In the genomic region with DNA sequence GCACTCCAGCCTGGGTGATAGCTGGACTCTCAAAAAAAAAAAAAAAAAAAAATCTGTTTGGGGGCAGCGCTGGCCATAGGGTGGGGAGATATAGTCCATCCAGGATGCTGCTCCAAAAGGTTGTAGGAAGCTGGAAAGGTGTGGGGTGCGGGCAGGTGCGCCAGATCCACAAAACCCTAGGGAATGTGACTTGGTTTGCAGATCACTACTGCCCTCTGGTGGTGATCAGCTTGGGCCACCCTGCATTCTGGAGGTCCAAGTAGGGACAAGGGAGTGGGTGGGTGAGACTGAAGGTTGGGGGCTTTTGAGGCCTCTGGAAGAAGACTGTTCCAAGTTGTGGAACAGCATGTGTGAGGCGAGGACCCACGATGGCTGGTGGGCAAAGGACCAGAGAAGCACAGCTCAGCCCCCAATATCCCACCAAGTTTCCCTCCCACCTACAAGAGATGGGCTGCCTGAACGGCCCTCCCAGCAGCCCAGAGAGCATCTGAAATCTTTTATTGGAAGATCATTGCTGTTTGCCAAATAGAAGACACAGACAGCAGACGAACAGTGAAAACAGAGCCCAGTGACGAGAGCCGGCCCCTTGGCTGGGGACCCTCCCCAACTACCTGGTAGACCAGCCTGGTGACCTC, we compare ENCODE assay signal across 1 cellular context.
TF ChIP-seq lines count a peak whose summit lies in the region.

No MANE protein-coding gene starts in this region.

TF ChIP-seq in A549, 52 proteins besides CTCF, POLR2A, EP300 and RAD21 (continued from another document):
- TF ChIP-seq HES2 (IDR thresholded peaks at IDR 0.05): no peak
TF ChIP-seq in A549: peak in this region for 1.
